In genomic region chr2:159286709-159287441, GRCh38 we compare ENCODE assay signal across 8 cellular contexts. TPM values are rescaled to one million over a fixed set of nuclear protein-coding genes. Genes with fewer than 3 reads are reported as not detected.
DNase-seq lines count a peak whose midpoint lies in the region; ATAC-seq, FAIRE-seq and TF ChIP-seq lines count a peak whose summit lies in the region.

No MANE protein-coding gene starts in this region.

- peaks cover 17% of the 10 kb centered on the region; the same call in 1 of the 2 replicates for H3K79me2 ChIP-seq in OCI-LY1 (ENCODE audit: insufficient read depth, low read length)

- peak overlapping the region; percentile 63 for H3K27ac ChIP-seq in OCI-LY1 (ENCODE audit: low read depth, low read length, poor library complexity, severe bottlenecking)

- peak overlapping the region; percentile 85 for H3K4me2 ChIP-seq in OCI-LY1 (ENCODE audit: low read length)

- H3K27me3 ChIP-seq in OCI-LY1 (ENCODE audit: insufficient read depth, low read length) (no peaks in the 10 kb centered on the region), mononuclear cell (ENCODE audit: insufficient read depth, low read length) (no peaks in the 10 kb centered on the region)

- DNase-seq in D721Med (ENCODE audit: insufficient read length, low spot score) (peak; percentile 86), HuH-7 (ENCODE audit: low spot score) (peak; percentile 94), activated T-cell treated with anti-CD3 and anti-CD28 coated beads for 1 hour (ENCODE audit: low read depth) (peak; percentile 97), epidermal melanocyte (ENCODE audit: insufficient read length, low spot score) (peak; percentile 84)
- peak; percentile 95 to 98 for DNase-seq in stimulated activated CD8-positive, alpha-beta memory T cell treated with anti-CD3 and anti-CD28 coated beads, Interleukin-2, amount 100 ng/mL, for 48 hours (ENCODE audit: low read depth in 2 of 2)

- no peak for FAIRE-seq in D721Med (lab: Jason Lieb, UNC)

- H3K9me3 ChIP-seq in OCI-LY1 (ENCODE audit: low read length), result no peaks in the 10 kb centered on the region
- H3K9me3 ChIP-seq in mononuclear cell (ENCODE audit: low read depth, low read length), result no peaks in the 10 kb centered on the region

- H4K20me1 ChIP-seq in OCI-LY1 (ENCODE audit: insufficient read depth, low read length), result no peaks in the 10 kb centered on the region

- peak; percentile 96 for ATAC-seq in GM21515 (IDR thresholded peaks at IDR 0.05; ENCODE audit: unreplicated experiment)

- peaks cover 7% of the 10 kb centered on the region; the same call in 1 of the 2 replicates for H3F3A ChIP-seq in OCI-LY1 (ENCODE audit: insufficient read depth, low read length)

- TF ChIP-seq CTCF in D721Med (IDR thresholded peaks at IDR 0.05; ENCODE audit: insufficient read depth, missing control alignments), result no peak
- TF ChIP-seq CTCF in OCI-LY1 (IDR thresholded peaks at IDR 0.05; ENCODE audit: low read length), result no peak

- no peak overlapping the region for H2AFZ ChIP-seq in OCI-LY1 (ENCODE audit: low read length)

- H3K9me2 ChIP-seq in OCI-LY1 (ENCODE audit: low read depth, low read length), result no peaks in the 10 kb centered on the region

- H3K4me3 ChIP-seq in OCI-LY1 (ENCODE audit: low read depth, low read length, poor library complexity, severe bottlenecking), result peak overlapping the region; percentile 97
- peak overlapping the region; percentile 76 for H3K4me3 ChIP-seq in mononuclear cell (ENCODE audit: low read length)

- H3K36me3 ChIP-seq in OCI-LY1 (ENCODE audit: insufficient read depth, low read length), result peaks cover 10% of the 10 kb centered on the region

- peak overlapping the region; percentile 69 for H3K9ac ChIP-seq in OCI-LY1 (ENCODE audit: low read length)

- H3K4me1 ChIP-seq in OCI-LY1 (ENCODE audit: insufficient read depth, low read length, severe bottlenecking) (peaks cover 51% of the 10 kb centered on the region), mononuclear cell (ENCODE audit: insufficient read depth, low read length) (peaks cover 37% of the 10 kb centered on the region)

RNA-seq across cellular contexts. Expression of gene WDSUB1, which starts 0.4 kb away (rescaled TPM):
- total RNA-seq in mononuclear cell, result 7.5 TPM

Comparison
In these comparisons a context has a peak if more than half of its experiments do, and no peak if none do; other contexts are left out.
1. Peak in every context shown above with its lines: DNase-seq, ATAC-seq, H3K4me3 ChIP-seq and H3K27ac ChIP-seq.